In the genomic region with DNA sequence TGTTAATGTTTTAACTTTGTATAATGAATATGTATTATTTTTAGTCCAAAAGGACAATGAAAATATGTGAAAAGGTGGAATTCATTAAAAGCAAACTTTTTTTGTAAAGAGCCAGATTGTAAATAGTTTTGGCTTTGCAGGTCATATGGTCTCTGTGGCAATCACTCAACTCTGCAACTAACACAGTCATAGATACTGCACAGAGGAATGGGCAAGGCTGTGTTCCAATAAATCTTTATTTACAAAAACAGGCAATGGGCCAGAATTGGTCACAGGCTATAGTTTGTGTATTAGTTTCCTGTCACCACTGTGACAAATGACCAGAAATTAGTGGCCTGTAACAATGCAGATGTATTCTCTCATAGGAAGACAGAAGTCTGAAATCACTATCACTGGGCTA, we compare ENCODE assay signal across 26 cellular contexts.
"Had no signal": no experiment of that assay in that cellular context is flagged by ENCODE, and none has a peak within 500 bp of the region (broad histone marks: within the 10 kb centered on the region; RNA-seq: fewer than 3 reads in every experiment).

No MANE protein-coding gene starts in this region.

- H3K4me1 ChIP-seq: adrenal gland, body of pancreas, colonic mucosa had no signal

- DNase-seq: activated CD4-positive, alpha-beta memory T cell treated with anti-CD3 and anti-CD28 coated beads for 36 hours; activated CD4-positive, alpha-beta T cell treated with anti-CD3 and anti-CD28 coated beads for 36 hours; activated CD4-positive, alpha-beta T cell treated with anti-CD3 and anti-CD28 coated beads, Interleukin-2, amount 10 ng/mL, durations not matched to agents 24 days and 14 days; activated CD4-positive, CD25-positive, alpha-beta regulatory T cell; activated CD4-positive, CD25-positive, alpha-beta regulatory T cell treated with anti-CD3 and anti-CD28 coated beads, Interleukin-2, amount 50 U/mL, for 72 hours; activated CD8-positive, alpha-beta memory T cell treated with anti-CD3 and anti-CD28 coated beads, Interleukin-2, amount 10 ng/mL, durations not matched to agents 7 days and 5 days; activated CD8-positive, alpha-beta memory T cell treated with anti-CD3 and anti-CD28 coated beads, Interleukin-2, amount 50 U/mL, for 4 hours; activated CD8-positive, alpha-beta T cell treated with anti-CD3 and anti-CD28 coated beads, Interleukin-2, amount 10 ng/mL, durations not matched to agents 7 days and 5 days; activated effector memory CD4-positive, alpha-beta T cell treated with anti-CD3 and anti-CD28 coated beads, Interleukin-2, amount 50 U/mL, for 16 hours; activated naive CD8-positive, alpha-beta T cell treated with anti-CD3 and anti-CD28 coated beads for 36 hours; activated naive CD8-positive, alpha-beta T cell treated with anti-CD3 and anti-CD28 coated beads, Interleukin-2, amount 50 U/mL, for 24 hours; activated T-cell treated with anti-CD3 and anti-CD28 coated beads, Interleukin-2, amount 50 U/mL, for 1 hour; activated T-cell treated with anti-CD3 and anti-CD28 coated beads, Interleukin-2, amount 50 U/mL, for 48 hours; aorta; caudate nucleus; cerebellar nuclear complex; colonic mucosa; effector memory CD8-positive, alpha-beta T cell; erythroblast; hippocampal formation; T-helper 2 cell had no signal

- H3K4me3 ChIP-seq: adrenal gland, body of pancreas, colonic mucosa, dorsolateral prefrontal cortex, esophagus muscularis mucosa had no signal

- ATAC-seq: activated CD4-positive, alpha-beta T cell treated with anti-CD3 and anti-CD28 coated beads for 36 hours; activated CD8-positive, alpha-beta memory T cell treated with anti-CD3 and anti-CD28 coated beads, Interleukin-2, amount 10 ng/mL, durations not matched to agents 7 days and 5 days; activated CD8-positive, alpha-beta T cell treated with anti-CD3 and anti-CD28 coated beads, Interleukin-2, amount 10 ng/mL, durations not matched to agents 7 days and 5 days; activated naive CD8-positive, alpha-beta T cell treated with anti-CD3 and anti-CD28 coated beads, Interleukin-2, amount 50 U/mL, for 24 hours; body of pancreas; effector memory CD8-positive, alpha-beta T cell had no signal

- FAIRE-seq: frontal cortex had no signal

- H3K27ac ChIP-seq: adrenal gland, body of pancreas, colonic mucosa, dorsolateral prefrontal cortex, esophagus muscularis mucosa had no signal

- H3K36me3 ChIP-seq: adrenal gland, colonic mucosa, esophagus muscularis mucosa had no signal

- H3K9me3 ChIP-seq: adrenal gland, body of pancreas, colonic mucosa had no signal

- H3K27me3 ChIP-seq: adrenal gland, body of pancreas, colonic mucosa, dorsolateral prefrontal cortex had no signal
